Comparison of ENCODE assay signal across 11 cellular contexts in genomic region chr1:1881727-1882126, GRCh38. TPM values are rescaled to one million over a fixed set of nuclear protein-coding genes. Genes with fewer than 3 reads are reported as not detected.
DNase-seq lines count a peak whose midpoint lies in the region; ATAC-seq and TF ChIP-seq lines count a peak whose summit lies in the region.
"Had no signal": no experiment of that assay in that cellular context is flagged by ENCODE, and none has a peak within 500 bp of the region (broad histone marks: within the 10 kb centered on the region; RNA-seq: fewer than 3 reads in every experiment).

No MANE protein-coding gene starts in this region.

- no peak for TF ChIP-seq CTCF in right atrium auricular region (IDR thresholded peaks at IDR 0.05)
- no peak for TF ChIP-seq CTCF in VCaP (conservative IDR thresholded peaks at IDR 0.05)
- no peak for TF ChIP-seq CTCF in right lobe of liver (IDR thresholded peaks at IDR 0.05)
- no peak for TF ChIP-seq CTCF in type B pancreatic cell (conservative IDR thresholded peaks at IDR 0.05)

- peak overlapping the region; percentile 81 for H3K27ac Mint-ChIP-seq in type B pancreatic cell
- H3K27ac Mint-ChIP-seq: activated CD4-positive, alpha-beta memory T cell treated with anti-CD3 and anti-CD28 coated beads for 36 hours had no signal

- 51% methylated on average over 3 of the region's 6 CpGs for WGBS in right lobe of liver (ENCODE audit: insufficient coverage, low coverage, low lambda C conversion rate, missing lambda C conversion rate)

- intact Hi-C loops in Right ventricle myocardium superior (cut with DNase I) (no loop called here), right lobe of liver (cut with DNase I) (loop anchor here in 1 of 2 donors (10.0 kb wide), 1 partner anchor 97 kb away; no protein-coding TSS in a partner anchor)

- DNase-seq in Right ventricle myocardium superior (no peak), right atrium auricular region (ENCODE audit: low spot score) (no peak), right lobe of liver (peak in 1 of 3 donors; percentile 32), type B pancreatic cell (ENCODE audit: extremely low spot score, unreplicated experiment) (no peak), CD1c-positive myeloid dendritic cell (ENCODE audit: extremely low spot score) (no peak), iPS-NIHi7 (ENCODE audit: extremely low spot score) (no peak)
- DNase-seq: activated CD4-positive, alpha-beta memory T cell treated with anti-CD3 and anti-CD28 coated beads for 36 hours had no signal

- TF ChIP-seq POLR2A in right lobe of liver (IDR thresholded peaks at IDR 0.05), result no peak

- H3K4me1 ChIP-seq in right atrium auricular region (peaks cover 0 to 83% of the 10 kb centered on the region in 2 donors), right lobe of liver (peaks cover 0 to 35% (median 9%) of the 10 kb centered on the region in 4 donors)

- H3K36me3 Mint-ChIP-seq in type B pancreatic cell, result peaks cover 22% of the 10 kb centered on the region

- H3K27me3 ChIP-seq in right atrium auricular region, result no peaks in the 10 kb centered on the region
- no peaks in the 10 kb centered on the region for H3K27me3 ChIP-seq in right lobe of liver

- no peak overlapping the region for H3K4me3 ChIP-seq in right atrium auricular region
- no peak overlapping the region for H3K4me3 ChIP-seq in right lobe of liver

- ATAC-seq in Right ventricle myocardium superior (ENCODE audit: poor library complexity), result peak; percentile 31
- peak; percentile 75 to 85 (median 82) for ATAC-seq in right lobe of liver
- ATAC-seq in HG03196 (IDR thresholded peaks at IDR 0.05; ENCODE audit: unreplicated experiment), result no peak

- H3K4me1 Mint-ChIP-seq in type B pancreatic cell (ENCODE audit: unreplicated experiment), result peaks cover 46% of the 10 kb centered on the region

- no peaks in the 10 kb centered on the region for H3K27me3 Mint-ChIP-seq in type B pancreatic cell
- H3K27me3 Mint-ChIP-seq: activated CD4-positive, alpha-beta memory T cell treated with anti-CD3 and anti-CD28 coated beads for 36 hours had no signal

- no peaks in the 10 kb centered on the region for H3K36me3 ChIP-seq in right atrium auricular region
- no peaks in the 10 kb centered on the region for H3K36me3 ChIP-seq in right lobe of liver

- no peaks in the 10 kb centered on the region for H3K9me3 ChIP-seq in right atrium auricular region
- no peaks in the 10 kb centered on the region for H3K9me3 ChIP-seq in right lobe of liver

- H3K4me3 Mint-ChIP-seq in type B pancreatic cell, result peak overlapping the region; percentile 35
- H3K4me3 Mint-ChIP-seq: activated CD4-positive, alpha-beta memory T cell treated with anti-CD3 and anti-CD28 coated beads for 36 hours had no signal

- H3K27ac ChIP-seq in right atrium auricular region, result peak overlapping the region in 1 of 2 donors; percentile 26
- H3K27ac ChIP-seq in VCaP, result peak overlapping the region; percentile 40
- no peak overlapping the region for H3K27ac ChIP-seq in right lobe of liver

- H3K9me3 Mint-ChIP-seq in type B pancreatic cell, result no peaks in the 10 kb centered on the region
- H3K9me3 Mint-ChIP-seq: activated CD4-positive, alpha-beta memory T cell treated with anti-CD3 and anti-CD28 coated beads for 36 hours had no signal

RNA-seq across cellular contexts. Expression of gene GNB1, which starts 9.2 kb away (rescaled TPM):
- total RNA-seq in Right ventricle myocardium superior (154 TPM), right atrium auricular region (10 to 100 TPM; 69.9 to 91.6 TPM), right lobe of liver (100 to 1,000 TPM in 4 of 6 experiments, 10 to 100 TPM in 2; 85.9 to 147 (median 104) TPM), type B pancreatic cell (ENCODE audit: low replicate concordance) (279 and 297 TPM in 2 replicates)

RNA-seq across cellular contexts. Expression of gene CALML6, which starts 33.3 kb away (rescaled TPM):
- total RNA-seq in Right ventricle myocardium superior (not detected), right atrium auricular region (not detected), right lobe of liver (1 to 10 TPM in 1 of 6 experiments, under 1 TPM in 3, not detected in 2; 0.44 to 1.4 (median 0.58) TPM), type B pancreatic cell (ENCODE audit: low replicate concordance) (0.36 and 0.65 TPM in 2 replicates)
- total RNA-seq: HT1080; T-helper 1 cell treated with Interleukin-12 subunit alpha and Interleukin-12 subunit beta and Interleukin-4 antibody, amounts not matched to agents 30 ng/mL and 1 ng/mL, for 36 hours had no signal

RNA-seq across cellular contexts. Expression of gene TMEM52, which starts 37.4 kb away (rescaled TPM):
- total RNA-seq in Right ventricle myocardium superior (2.1 TPM), right atrium auricular region (1 to 10 TPM in 1 of 2 donors, under 1 TPM in 1; 0.51 to 1.8 TPM), right lobe of liver (10 to 100 TPM in 1 of 6 experiments, 1 to 10 TPM in 5; 2.3 to 13.2 (median 6.0) TPM), type B pancreatic cell (ENCODE audit: low replicate concordance) (1.8 and 3.9 TPM in 2 replicates)
- total RNA-seq: T-helper 1 cell treated with Interleukin-12 subunit alpha and Interleukin-12 subunit beta and Interleukin-4 antibody, amounts not matched to agents 30 ng/mL and 1 ng/mL, for 36 hours had no signal
